9 cellular contexts compared by ENCODE assay signal in genomic region chr2:219572237-219573001, GRCh38. TPM values are rescaled to one million over a fixed set of nuclear protein-coding genes. Genes with fewer than 3 reads are reported as not detected.
DNase-seq lines count a peak whose midpoint lies in the region; ATAC-seq and TF ChIP-seq lines count a peak whose summit lies in the region.
"Had no signal": no experiment of that assay in that cellular context is flagged by ENCODE, and none has a peak within 500 bp of the region (broad histone marks: within the 10 kb centered on the region; RNA-seq: fewer than 3 reads in every experiment).

Gene INHA (plus strand): TSS chr2:219572310. CDS start chr2:219572375, 65 bp downstream.

- CTCF ChIA-PET in Panc1 (lab: Charles Lee), result interaction anchor here (0.8 kb wide), 1 partner anchor 12 kb away, joined by 3 read pairs; no protein-coding TSS in a partner anchor

- in situ Hi-C loops in Panc1 (cut with HindIII; ENCODE audit: low pct_unique_long_range_greater_than_20kb, low sequenced_read_pairs), result no loop called here

- H3K14ac ChIP-seq in neuronal stem cell (ENCODE audit: low read length), result peak within 1 kb of the TSS; percentile 82

- no CpG with 5 or more reads among the region's 13 CpGs for WGBS in neuronal stem cell (ENCODE audit: extremely low coverage in 2 of 2, insufficient read length in 2 of 2, insufficient replicate concordance in 1 of 2), 2 donors

- ATAC-seq in Panc1, result no peak
- no peak for ATAC-seq in GM18502 (IDR thresholded peaks at IDR 0.05; ENCODE audit: poor library complexity, unreplicated experiment)

- peak within 1 kb of the TSS; percentile 6 for H4K8ac ChIP-seq in neuronal stem cell (ENCODE audit: low read depth, low read length)

- no peaks in the 10 kb centered on the region for H3K27me3 ChIP-seq in Panc1 (ENCODE audit: control insufficient read depth, insufficient read depth, low read length)
- peaks cover 15% of the 10 kb centered on the region for H3K27me3 ChIP-seq in fibroblast of lung (ENCODE audit: control insufficient read depth, insufficient read depth, low read length)
- peaks cover 0 to 3% (median 2%) of the 10 kb centered on the region in 3 experiments for H3K27me3 ChIP-seq in neuronal stem cell (ENCODE audit: control insufficient read depth in 3 of 3, insufficient read depth in 3 of 3, low read depth in 1 of 3, low read length in 3 of 3)

- POLR2A ChIA-PET in Panc1 (lab: Charles Lee), result interaction anchor here (1.4 kb wide), 1 partner anchor 25 kb away, joined by 3 read pairs; no protein-coding TSS in a partner anchor

- H3K27ac ChIP-seq in Panc1 (ENCODE audit: low read length) (peak within 1 kb of the TSS; percentile 59; the same call in 1 of the 2 replicates), fibroblast of lung (ENCODE audit: insufficient read depth, low read length) (no peak within 1 kb of the TSS), neuronal stem cell (replicated peaks; ENCODE audit: low read length) (peak within 1 kb of the TSS; percentile 56)

- BruUV-seq in Panc1 (replicated peaks; lab: Mats Ljungman, UMichigan), result no TSS peak

- H2BK12ac ChIP-seq in neuronal stem cell (ENCODE audit: low read length), result peak within 1 kb of the TSS; percentile 82

- H3K23ac ChIP-seq in neuronal stem cell (ENCODE audit: low read depth, low read length, poor library complexity), result peak within 1 kb of the TSS; percentile 77

- peaks cover 9% of the 10 kb centered on the region for H3K79me1 ChIP-seq in neuronal stem cell (ENCODE audit: low read depth, low read length)

- peak within 1 kb of the TSS; percentile 98 for H2BK15ac ChIP-seq in neuronal stem cell (ENCODE audit: low read length)

- H3K4me3 ChIP-seq in AG09309 (ENCODE audit: control insufficient read depth, low read depth, low read length), result peak within 1 kb of the TSS; percentile 69
- peak within 1 kb of the TSS; percentile 38 to 49 for H3K4me3 ChIP-seq in Panc1 (ENCODE audit: low read depth in 2 of 2, low read length in 2 of 2)
- peak within 1 kb of the TSS; percentile 37 to 68 (median 47) for H3K4me3 ChIP-seq in fibroblast of lung (replicated peaks in 1 of 4; ENCODE audit: control extremely low read depth in 1 of 4, insufficient read depth in 1 of 4, low read depth in 3 of 4, low read length in 4 of 4)
- H3K4me3 ChIP-seq in neuronal stem cell (ENCODE audit: low read length in 2 of 2), result peak within 1 kb of the TSS; percentile 86 to 94

- peak within 1 kb of the TSS; percentile 87 for H2AK5ac ChIP-seq in neuronal stem cell (ENCODE audit: low read depth, low read length)

- H3K4me2 ChIP-seq in fibroblast of lung (ENCODE audit: extremely low read depth, insufficient read depth, low read length), result peak within 1 kb of the TSS; percentile 68
- H3K4me2 ChIP-seq in neuronal stem cell (ENCODE audit: insufficient read depth, low read length, poor library complexity, severe bottlenecking), result peak within 1 kb of the TSS; percentile 91

- H3K9me3 ChIP-seq in Panc1 (ENCODE audit: control insufficient read depth, insufficient read depth, low read depth, low read length) (no peaks in the 10 kb centered on the region), fibroblast of lung (ENCODE audit: control insufficient read depth, insufficient read depth, low read depth, low read length) (no peaks in the 10 kb centered on the region), neuronal stem cell (replicated peaks in 1 of 2; ENCODE audit: control insufficient read depth in 2 of 2, insufficient read depth in 1 of 2, low read depth in 1 of 2, low read length in 2 of 2) (no peaks in the 10 kb centered on the region)

- H3K4ac ChIP-seq in neuronal stem cell (ENCODE audit: low read length), result peak within 1 kb of the TSS; percentile 29

- no peak within 1 kb of the TSS for H4K91ac ChIP-seq in neuronal stem cell (ENCODE audit: low read depth, low read length, poor library complexity)

- H3K4me1 ChIP-seq in Panc1 (ENCODE audit: control insufficient read depth, insufficient read depth, low read length) (peaks cover 18% of the 10 kb centered on the region), fibroblast of lung (ENCODE audit: control insufficient read depth, extremely low read depth, insufficient read depth, low read length) (peaks cover 3% of the 10 kb centered on the region), neuronal stem cell (ENCODE audit: control insufficient read depth in 2 of 2, insufficient read depth in 1 of 2, low read depth in 1 of 2, low read length in 2 of 2) (peaks cover 20 to 22% of the 10 kb centered on the region in 2 donors)

- H2BK120ac ChIP-seq in neuronal stem cell (ENCODE audit: low read depth, low read length), result no peak within 1 kb of the TSS

- DNase-seq in AG09309 (ENCODE audit: low read depth) (no peak), Panc1 (ENCODE audit: low read depth, low spot score) (no peak), fibroblast of lung (ENCODE audit: low read depth in 2 of 2) (no peak), neuronal stem cell (ENCODE audit: low spot score) (no peak), NCI-H1694 (lab: John Stamatoyannopoulos, UW) (no peak), DMS79 treated with DMSO at 0.1 percent for 48 hours (lab: John Stamatoyannopoulos, UW) (no peak), Ammon's horn (ENCODE audit: low spot score) (no peak)

- H3K79me2 ChIP-seq in fibroblast of lung (ENCODE audit: control insufficient read depth, insufficient read depth, low read length), result no peaks in the 10 kb centered on the region

- peak within 1 kb of the TSS; percentile 46 for H3K9ac ChIP-seq in fibroblast of lung (ENCODE audit: insufficient read depth, low read length)
- H3K9ac ChIP-seq in neuronal stem cell (ENCODE audit: low read depth, low read length, poor library complexity), result peak within 1 kb of the TSS; percentile 78

- intact Hi-C loops in Panc1 (cut with micrococcal nuclease; ENCODE audit: unreplicated experiment), result no loop called here

- H4K20me1 ChIP-seq in fibroblast of lung (ENCODE audit: control insufficient read depth, extremely low read depth, insufficient read depth, low read length), result no peaks in the 10 kb centered on the region

- peak within 1 kb of the TSS; percentile 91 for H3K18ac ChIP-seq in neuronal stem cell (ENCODE audit: low read length)

- H2BK5ac ChIP-seq in neuronal stem cell (ENCODE audit: low read length), result peak within 1 kb of the TSS; percentile 50

- H3K36me3 ChIP-seq in Panc1 (ENCODE audit: control insufficient read depth, insufficient read depth, low read length), result no peaks in the 10 kb centered on the region
- no peaks in the 10 kb centered on the region for H3K36me3 ChIP-seq in fibroblast of lung (ENCODE audit: control insufficient read depth, insufficient read depth, low read length)
- peaks cover 5 to 26% of the 10 kb centered on the region in 2 donors for H3K36me3 ChIP-seq in neuronal stem cell (replicated peaks in 1 of 2; ENCODE audit: control insufficient read depth in 2 of 2, insufficient read depth in 2 of 2, low read length in 2 of 2)

- H2AFZ ChIP-seq in fibroblast of lung (ENCODE audit: low read length) (peak within 1 kb of the TSS; percentile 35), neuronal stem cell (ENCODE audit: low read length) (peak within 1 kb of the TSS; percentile 98)

- TF ChIP-seq CTCF in AG09309 (IDR thresholded peaks at IDR 0.05; ENCODE audit: control insufficient read depth, insufficient read depth, low read depth, low read length, missing control alignments) (no peak), Panc1 (IDR thresholded peaks at IDR 0.05) (no peak), fibroblast of lung (conservative IDR thresholded peaks at IDR 0.05 in 1 of 2, IDR thresholded peaks at IDR 0.05 in 1 of 2; ENCODE audit: low read depth in 1 of 2, low read length in 2 of 2) (no peak)

RNA-seq across cellular contexts. Expression of gene INHA, which starts in this region (rescaled TPM):
- 1.2 TPM for total RNA-seq in Panc1 (2021; ENCODE audit: unreplicated experiment)
- polyA plus RNA-seq in Panc1 (2012; ENCODE audit: insufficient read length), result 2.3 TPM
- 0.26 and 0.50 TPM in 2 replicates for total RNA-seq in fibroblast of lung
- 0.07 and 0.15 TPM in 2 replicates for polyA plus RNA-seq in fibroblast of lung
- 0.09 TPM in 1 of 2 replicates, not detected in the other for polyA plus RNA-seq in fibroblast of lung (2012)
- polyA minus RNA-seq in fibroblast of lung (ENCODE audit: low replicate concordance), result not detected in 2 replicates
- 0.50 TPM for polyA plus RNA-seq in neuronal stem cell (2013, experiment 1 of 2)
- polyA plus RNA-seq in neuronal stem cell (2013, experiment 2 of 2), result 0.35 TPM
- total RNA-seq: T-helper 2 cell treated with Interferon-gamma antibody and Interleukin-4, amounts not matched to agents 100 ng/mL and 5 ng/mL, for 36 hours had no signal
